Comparison of ENCODE assay signal across 2 cellular contexts in the genomic region with DNA sequence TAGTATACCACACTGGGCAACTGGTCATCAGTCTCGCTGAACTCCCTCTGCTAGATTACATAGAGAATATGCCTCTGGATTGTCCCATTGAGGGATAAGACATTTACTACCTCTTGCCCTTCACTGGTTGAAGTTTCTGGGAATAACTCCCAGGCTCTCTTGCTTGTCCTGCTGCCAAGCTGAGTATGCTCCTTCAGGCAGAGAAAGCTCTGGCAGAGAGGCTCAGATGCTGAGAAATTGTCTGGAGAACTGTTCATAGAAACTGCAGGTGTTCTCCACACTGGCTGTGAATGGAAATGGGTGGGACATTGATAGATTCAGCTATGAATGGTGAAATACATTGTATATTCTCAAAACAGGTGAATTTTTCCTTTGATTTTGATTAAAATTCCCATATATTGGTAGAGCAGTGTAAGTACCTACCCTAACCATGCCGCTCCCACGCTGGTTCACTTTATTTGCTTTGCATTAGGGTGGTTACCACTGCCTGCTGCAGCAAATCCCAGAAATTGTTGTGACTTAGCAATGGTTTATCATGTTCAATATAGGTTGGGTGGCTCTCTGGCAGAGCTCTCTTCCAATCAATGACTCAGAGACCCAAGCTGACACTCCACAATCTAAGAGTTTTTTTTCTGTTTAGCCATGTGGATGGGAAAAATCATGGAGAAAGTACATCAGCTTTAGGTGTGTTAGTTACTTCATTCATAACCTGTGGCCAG.
A peak's percentile ranks its signal among the peaks of the same experiment; 100 is the strongest.
TF ChIP-seq lines count a peak whose summit lies in the region.

No MANE protein-coding gene starts in this region.

TF ChIP-seq in HEK293, 187 proteins besides CTCF, POLR2A, EP300 and RAD21:
- no peak for TF ChIP-seq ZNF404 (tag by site-specific recombination; IDR thresholded peaks at IDR 0.05)
- TF ChIP-seq ZSCAN16 (tag by site-specific recombination; IDR thresholded peaks at IDR 0.05), result peak; percentile 68; the same call in 1 of the 2 replicates

TF ChIP-seq in SK-N-SH, 30 proteins besides CTCF, POLR2A, EP300 and RAD21:
- TF ChIP-seq ELF1 (IDR thresholded peaks at IDR 0.05) (no peak), SMC3 (IDR thresholded peaks at IDR 0.05; ENCODE audit: low read depth, low read length) (no peak)
